17 cellular contexts compared by ENCODE assay signal in genomic region chr6:149153637-149154036, GRCh38.
DNase-seq lines count a peak whose midpoint lies in the region; ATAC-seq and TF ChIP-seq lines count a peak whose summit lies in the region.
"Had no signal": no experiment of that assay in that cellular context is flagged by ENCODE, and none has a peak within 500 bp of the region (broad histone marks: within the 10 kb centered on the region; RNA-seq: fewer than 3 reads in every experiment).

No MANE protein-coding gene starts in this region.

- no peak for ATAC-seq in natural killer cell treated with Interleukin-12 subunit alpha and Interleukin-12 subunit beta and Interleukin-15 and Interleukin-18, amount 100 ng/mL, for 72 hours
- ATAC-seq in natural killer cell (no peak), HG02798 (IDR thresholded peaks at IDR 0.05; ENCODE audit: poor library complexity, unreplicated experiment) (no peak), GM21737 (IDR thresholded peaks at IDR 0.05; ENCODE audit: unreplicated experiment) (no peak)
- no peak for ATAC-seq in activated naive CD8-positive, alpha-beta T cell treated with anti-CD3 and anti-CD28 coated beads, Interleukin-2, amount 50 U/mL, for 24 hours
- ATAC-seq: foreskin keratinocyte had no signal

- peaks cover 21% of the 10 kb centered on the region for H3K36me3 Mint-ChIP-seq in natural killer cell treated with Interleukin-12 subunit alpha and Interleukin-12 subunit beta and Interleukin-15 and Interleukin-18, amount 100 ng/mL, for 72 hours
- no peaks in the 10 kb centered on the region for H3K36me3 Mint-ChIP-seq in natural killer cell
- peaks cover 7% of the 10 kb centered on the region for H3K36me3 Mint-ChIP-seq in activated naive CD8-positive, alpha-beta T cell treated with anti-CD3 and anti-CD28 coated beads, Interleukin-2, amount 50 U/mL, for 24 hours (ENCODE audit: low read depth)

- TF ChIP-seq CTCF in natural killer cell (IDR thresholded peaks at IDR 0.05): no peak

- H3K27ac Mint-ChIP-seq in natural killer cell treated with Interleukin-12 subunit alpha and Interleukin-12 subunit beta and Interleukin-15 and Interleukin-18, amount 100 ng/mL, for 72 hours: peak overlapping the region; percentile 76 to 85
- no peak overlapping the region for H3K27ac Mint-ChIP-seq in natural killer cell
- H3K27ac Mint-ChIP-seq in activated naive CD8-positive, alpha-beta T cell treated with anti-CD3 and anti-CD28 coated beads, Interleukin-2, amount 50 U/mL, for 24 hours: peak overlapping the region; percentile 78
- H3K27ac Mint-ChIP-seq: nephron progenitor cell had no signal

- intact Hi-C loops in natural killer cell (cut with micrococcal nuclease): no loop called here

- H3K27me3 Mint-ChIP-seq in natural killer cell treated with Interleukin-12 subunit alpha and Interleukin-12 subunit beta and Interleukin-15 and Interleukin-18, amount 100 ng/mL, for 72 hours: no peaks in the 10 kb centered on the region
- peaks cover 0 to 7% of the 10 kb centered on the region in 2 donors for H3K27me3 Mint-ChIP-seq in natural killer cell (ENCODE audit: low read depth in 2 of 2)
- H3K27me3 Mint-ChIP-seq in activated naive CD8-positive, alpha-beta T cell treated with anti-CD3 and anti-CD28 coated beads, Interleukin-2, amount 50 U/mL, for 24 hours: no peaks in the 10 kb centered on the region

- no peak for DNase-seq in natural killer cell treated with Interleukin-12 subunit alpha and Interleukin-12 subunit beta and Interleukin-15 and Interleukin-18, amount 100 ng/mL, for 72 hours (ENCODE audit: low spot score)
- DNase-seq in natural killer cell (no peak), OCI-M1 (lab: John Stamatoyannopoulos, UW) (peak; percentile 55), superior temporal gyrus (ENCODE audit: extremely low spot score) (peak; percentile 19)
- DNase-seq in activated naive CD8-positive, alpha-beta T cell treated with anti-CD3 and anti-CD28 coated beads, Interleukin-2, amount 50 U/mL, for 24 hours: no peak
- DNase-seq: foreskin keratinocyte; GOT3; hypothalamus; NCI-H1417 treated with DMSO at 0.1 percent for 48 hours; NCI-H69; nephron progenitor cell; SIG-M5; stimulated activated CD4-positive, alpha-beta T cell treated with anti-CD3 and anti-CD28 coated beads, Interleukin-2, amount 100 ng/mL, for 24 hours; upper lobe of right lung had no signal

- H3K4me1 Mint-ChIP-seq in natural killer cell treated with Interleukin-12 subunit alpha and Interleukin-12 subunit beta and Interleukin-15 and Interleukin-18, amount 100 ng/mL, for 72 hours (ENCODE audit: low read depth in 2 of 2): peaks cover 55 to 62% of the 10 kb centered on the region in 2 donors
- H3K4me1 Mint-ChIP-seq in natural killer cell: peaks cover 0 to 5% of the 10 kb centered on the region in 2 donors
- peaks cover 51% of the 10 kb centered on the region for H3K4me1 Mint-ChIP-seq in activated naive CD8-positive, alpha-beta T cell treated with anti-CD3 and anti-CD28 coated beads, Interleukin-2, amount 50 U/mL, for 24 hours

- H3K9me3 Mint-ChIP-seq in natural killer cell treated with Interleukin-12 subunit alpha and Interleukin-12 subunit beta and Interleukin-15 and Interleukin-18, amount 100 ng/mL, for 72 hours: peaks cover 9% of the 10 kb centered on the region
- H3K9me3 Mint-ChIP-seq in natural killer cell: no peaks in the 10 kb centered on the region
- H3K9me3 Mint-ChIP-seq in activated naive CD8-positive, alpha-beta T cell treated with anti-CD3 and anti-CD28 coated beads, Interleukin-2, amount 50 U/mL, for 24 hours: peaks cover 10% of the 10 kb centered on the region
- H3K9me3 Mint-ChIP-seq: dendritic cell treated with granulocyte-macrophage colony-stimulating factor and Interleukin-4, amounts not matched to agents 40 ng/mL and 50 ng/mL, for 4 days had no signal

- peak overlapping the region; percentile 55 for H3K4me3 Mint-ChIP-seq in natural killer cell treated with Interleukin-12 subunit alpha and Interleukin-12 subunit beta and Interleukin-15 and Interleukin-18, amount 100 ng/mL, for 72 hours
- no peak overlapping the region for H3K4me3 Mint-ChIP-seq in natural killer cell
- no peak overlapping the region for H3K4me3 Mint-ChIP-seq in activated naive CD8-positive, alpha-beta T cell treated with anti-CD3 and anti-CD28 coated beads, Interleukin-2, amount 50 U/mL, for 24 hours
- H3K4me3 Mint-ChIP-seq: dendritic cell treated with granulocyte-macrophage colony-stimulating factor and Interleukin-4, amounts not matched to agents 40 ng/mL and 50 ng/mL, for 4 days; nephron progenitor cell had no signal

Comparison
In these comparisons a context has a peak if more than half of its experiments do, and no peak if none do; other contexts are left out.
1. H3K27ac Mint-ChIP-seq: peak in natural killer cell treated with Interleukin-12 subunit alpha and Interleukin-12 subunit beta and Interleukin-15 and Interleukin-18, amount 100 ng/mL, for 72 hours (2 of 2) and activated naive CD8-positive, alpha-beta T cell treated with anti-CD3 and anti-CD28 coated beads, Interleukin-2, amount 50 U/mL, for 24 hours (single experiment); none in natural killer cell (0 of 2).
2. DNase-seq: peak in OCI-M1 (single experiment) and superior temporal gyrus (single experiment); none in natural killer cell treated with Interleukin-12 subunit alpha and Interleukin-12 subunit beta and Interleukin-15 and Interleukin-18, amount 100 ng/mL, for 72 hours (single experiment), natural killer cell (single experiment) and activated naive CD8-positive, alpha-beta T cell treated with anti-CD3 and anti-CD28 coated beads, Interleukin-2, amount 50 U/mL, for 24 hours (single experiment).